Comparison of ENCODE assay signal across 8 cellular contexts in genomic region chr20:7926767-7927166, GRCh38. TPM values are rescaled to one million over a fixed set of nuclear protein-coding genes. Genes with fewer than 3 reads are reported as not detected.
DNase-seq lines count a peak whose midpoint lies in the region; ATAC-seq and TF ChIP-seq lines count a peak whose summit lies in the region.

No MANE protein-coding gene starts in this region.

- H3K9me3 ChIP-seq in left lung = peaks cover 0 to 2% of the 10 kb centered on the region in 2 donors

- ATAC-seq in left lung = no peak
- no peak for ATAC-seq in GM18861 (IDR thresholded peaks at IDR 0.05; ENCODE audit: unreplicated experiment)
- ATAC-seq in GM19452 (IDR thresholded peaks at IDR 0.05; ENCODE audit: unreplicated experiment) = no peak

- DNase-seq in DMS53 (lab: John Stamatoyannopoulos, UW) (peak; percentile 63), Kasumi-1 (lab: John Stamatoyannopoulos, UW) (peak; percentile 15 to 35), mesothelial cell of epicardium (ENCODE audit: low spot score in 2 of 2, unreplicated experiment in 2 of 2) (no peak), left lung (no peak)
- no peak for DNase-seq in activated T-helper 2 cell treated with anti-CD3 and anti-CD28 coated beads, Interferon-gamma antibody, Interleukin-2, Interleukin-4, amounts not matched to agents 10 μg/mL and 5 μg/mL and 100 μg/mL, durations not matched to agents 14 hours and 24 hours and 36 hours (ENCODE audit: low spot score)

- H3K4me1 Mint-ChIP-seq in brain (no peaks in the 10 kb centered on the region), mesothelial cell of epicardium (no peaks in the 10 kb centered on the region)
- H3K4me1 Mint-ChIP-seq in activated T-helper 2 cell treated with anti-CD3 and anti-CD28 coated beads, Interferon-gamma antibody, Interleukin-2, Interleukin-4, amounts not matched to agents 10 μg/mL and 5 μg/mL and 100 μg/mL, durations not matched to agents 14 hours and 24 hours and 36 hours (ENCODE audit: low read depth) = no peaks in the 10 kb centered on the region

- H3K4me3 Mint-ChIP-seq in brain (no peak overlapping the region), mesothelial cell of epicardium (no peak overlapping the region)
- H3K4me3 Mint-ChIP-seq in activated T-helper 2 cell treated with anti-CD3 and anti-CD28 coated beads, Interferon-gamma antibody, Interleukin-2, Interleukin-4, amounts not matched to agents 10 μg/mL and 5 μg/mL and 100 μg/mL, durations not matched to agents 14 hours and 24 hours and 36 hours (ENCODE audit: low read depth) = no peak overlapping the region

- no peaks in the 10 kb centered on the region for H3K36me3 Mint-ChIP-seq in brain
- H3K36me3 Mint-ChIP-seq in mesothelial cell of epicardium = no peaks in the 10 kb centered on the region
- no peaks in the 10 kb centered on the region for H3K36me3 Mint-ChIP-seq in activated T-helper 2 cell treated with anti-CD3 and anti-CD28 coated beads, Interferon-gamma antibody, Interleukin-2, Interleukin-4, amounts not matched to agents 10 μg/mL and 5 μg/mL and 100 μg/mL, durations not matched to agents 14 hours and 24 hours and 36 hours (ENCODE audit: low read depth)

- intact Hi-C loops in left lung (cut with DNase I) = no loop called here
- intact Hi-C loops in activated T-helper 2 cell treated with anti-CD3 and anti-CD28 coated beads, Interferon-gamma antibody, Interleukin-2, Interleukin-4, amounts not matched to agents 10 μg/mL and 5 μg/mL and 100 μg/mL, durations not matched to agents 14 hours and 24 hours and 36 hours (cut with micrococcal nuclease) = no loop called here

- TF ChIP-seq CTCF in brain (conservative IDR thresholded peaks at IDR 0.05) (peak; percentile 78 to 81), mesothelial cell of epicardium (IDR thresholded peaks at IDR 0.05; ENCODE audit: unreplicated experiment) (peak; percentile 38), left lung (IDR thresholded peaks at IDR 0.05) (no peak)

- H3K4me3 ChIP-seq in left lung = no peak overlapping the region

- H3K9me3 Mint-ChIP-seq in brain (peaks cover 0 to 2% (median 0%) of the 10 kb centered on the region in 5 experiments), mesothelial cell of epicardium (no peaks in the 10 kb centered on the region)
- H3K9me3 Mint-ChIP-seq in activated T-helper 2 cell treated with anti-CD3 and anti-CD28 coated beads, Interferon-gamma antibody, Interleukin-2, Interleukin-4, amounts not matched to agents 10 μg/mL and 5 μg/mL and 100 μg/mL, durations not matched to agents 14 hours and 24 hours and 36 hours = no peaks in the 10 kb centered on the region

- no peaks in the 10 kb centered on the region for H3K36me3 ChIP-seq in left lung

- no peak overlapping the region for H3K27ac Mint-ChIP-seq in brain
- no peak overlapping the region for H3K27ac Mint-ChIP-seq in mesothelial cell of epicardium
- no peak overlapping the region for H3K27ac Mint-ChIP-seq in activated T-helper 2 cell treated with anti-CD3 and anti-CD28 coated beads, Interferon-gamma antibody, Interleukin-2, Interleukin-4, amounts not matched to agents 10 μg/mL and 5 μg/mL and 100 μg/mL, durations not matched to agents 14 hours and 24 hours and 36 hours

- H3K27me3 Mint-ChIP-seq in brain = peaks cover 6% of the 10 kb centered on the region
- H3K27me3 Mint-ChIP-seq in mesothelial cell of epicardium (ENCODE audit: low read depth) = peaks cover 26% of the 10 kb centered on the region
- H3K27me3 Mint-ChIP-seq in activated T-helper 2 cell treated with anti-CD3 and anti-CD28 coated beads, Interferon-gamma antibody, Interleukin-2, Interleukin-4, amounts not matched to agents 10 μg/mL and 5 μg/mL and 100 μg/mL, durations not matched to agents 14 hours and 24 hours and 36 hours (ENCODE audit: low read depth) = peaks cover 2% of the 10 kb centered on the region

- H3K4me1 ChIP-seq in left lung = peaks cover 0 to 5% of the 10 kb centered on the region in 2 donors

- no peak overlapping the region for H3K27ac ChIP-seq in left lung

- H3K27me3 ChIP-seq in left lung = no peaks in the 10 kb centered on the region

RNA-seq across cellular contexts. Expression of gene HAO1, which starts 13.5 kb away (rescaled TPM):
- polyA plus RNA-seq in brain (ENCODE audit: insufficient read depth, low read depth, low replicate concordance) = not detected
- total RNA-seq in mesothelial cell of epicardium (not detected in 3 replicates), left lung (not detected)
- not detected in 2 replicates for total RNA-seq in activated T-helper 2 cell treated with anti-CD3 and anti-CD28 coated beads, Interferon-gamma antibody, Interleukin-2, Interleukin-4, amounts not matched to agents 10 μg/mL and 5 μg/mL and 100 μg/mL, durations not matched to agents 14 hours and 24 hours and 36 hours

Comparison
In these comparisons a context has a peak if more than half of its experiments do, and no peak if none do; other contexts are left out.
1. DNase-seq: peak in DMS53 (single experiment) and Kasumi-1 (2 of 2); none in mesothelial cell of epicardium (0 of 2), left lung (0 of 2) and activated T-helper 2 cell treated with anti-CD3 and anti-CD28 coated beads, Interferon-gamma antibody, Interleukin-2, Interleukin-4, amounts not matched to agents 10 μg/mL and 5 μg/mL and 100 μg/mL, durations not matched to agents 14 hours and 24 hours and 36 hours (single experiment).
2. CTCF ChIP-seq: peak in brain (2 of 2) and mesothelial cell of epicardium (single experiment); none in left lung (0 of 2).